8 cellular contexts compared by ENCODE assay signal in the genomic region with DNA sequence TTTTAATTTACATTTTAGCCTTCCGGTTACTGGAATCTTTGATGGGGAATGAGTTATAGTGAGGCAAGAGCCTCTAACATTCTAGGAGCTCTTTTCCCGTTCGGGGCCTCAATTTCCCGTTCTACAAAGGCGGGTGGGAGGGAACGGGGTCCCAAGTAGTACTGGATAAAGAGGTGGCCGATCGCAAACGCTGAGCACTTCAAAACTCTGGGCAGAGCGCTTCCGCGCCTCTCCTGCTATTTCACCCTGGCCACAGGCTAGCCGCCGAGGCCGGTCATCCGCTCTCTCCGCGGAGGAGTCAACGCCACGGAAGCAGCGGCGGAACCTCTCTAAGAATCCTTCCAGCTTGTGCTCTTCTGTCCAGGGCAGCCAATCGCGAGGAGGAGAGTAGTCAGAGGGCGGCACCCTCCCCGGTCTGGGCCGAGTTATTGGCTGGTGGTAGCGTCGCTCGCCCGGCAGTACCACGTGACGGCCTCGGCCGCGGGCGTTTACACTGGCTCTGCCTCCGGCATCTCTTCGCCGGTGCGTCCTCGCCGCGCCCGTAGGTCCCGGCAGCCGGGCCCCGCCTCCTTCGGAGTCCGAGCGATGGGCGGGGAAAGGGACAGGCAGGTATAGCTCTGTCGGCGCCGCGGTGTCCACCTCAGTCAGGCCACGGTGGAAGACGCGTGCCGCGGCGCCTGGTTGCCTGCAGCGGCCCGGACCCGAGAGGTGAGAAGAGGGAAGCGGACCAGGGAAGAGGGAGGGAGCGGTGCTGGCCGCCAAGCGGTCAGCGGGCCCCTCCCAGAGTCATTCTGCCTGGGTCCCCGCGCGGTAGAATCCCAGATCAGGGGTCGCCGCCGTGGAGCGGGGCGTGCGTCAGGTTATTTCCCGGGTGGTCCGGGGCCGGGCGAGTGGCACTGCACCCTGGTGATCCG. TPM values are rescaled to one million over a fixed set of nuclear protein-coding genes. Genes with fewer than 3 reads are reported as not detected.
A peak's percentile ranks its signal among the peaks of the same experiment; 100 is the strongest.
DNase-seq lines count a peak whose midpoint lies in the region; ATAC-seq and TF ChIP-seq lines count a peak whose summit lies in the region.

A gene (plus strand): TSS at position 487 of the 914 bp plus-strand sequence. CDS start 16,895 bp downstream, outside the sequence.

- peak; percentile 89 to 95 for TF ChIP-seq POLR2A in tibial nerve (IDR thresholded peaks at IDR 0.05)

- H3K27me3 Mint-ChIP-seq in activated naive CD8-positive, alpha-beta T cell treated with anti-CD3 and anti-CD28 coated beads, Interleukin-2, amount 50 U/mL, for 24 hours: no peaks in the 10 kb centered on the region

- no peaks in the 10 kb centered on the region for H4K20me1 ChIP-seq in SU-DHL-6 (ENCODE audit: low read depth, low read length)

- TF ChIP-seq CTCF in GM12864 (IDR thresholded peaks at IDR 0.05; ENCODE audit: low read depth, low read length, missing control alignments): no peak
- TF ChIP-seq CTCF in SU-DHL-6 (IDR thresholded peaks at IDR 0.05; ENCODE audit: insufficient read depth, low read length, poor library complexity, severe bottlenecking): no peak
- no peak for TF ChIP-seq CTCF in parathyroid adenoma (IDR thresholded peaks at IDR 0.05)
- TF ChIP-seq CTCF in tibial nerve (IDR thresholded peaks at IDR 0.05): peak in 1 of 5 experiments; percentile 24

- H3F3A ChIP-seq in SU-DHL-6 (ENCODE audit: insufficient read depth): peaks cover 18% of the 10 kb centered on the region

- no peaks in the 10 kb centered on the region for H3K9me3 Mint-ChIP-seq in activated naive CD8-positive, alpha-beta T cell treated with anti-CD3 and anti-CD28 coated beads, Interleukin-2, amount 50 U/mL, for 24 hours

- WGBS in tibial nerve, 2 donors: 1% methylated on average over 53 to 84 of the region's 84 CpGs

- ATAC-seq in HG02678 (IDR thresholded peaks at IDR 0.05; ENCODE audit: unreplicated experiment) (peak; percentile 99), Right ventricle myocardium superior (ENCODE audit: poor library complexity) (peak; percentile 99)
- peak; percentile 98 for ATAC-seq in activated naive CD8-positive, alpha-beta T cell treated with anti-CD3 and anti-CD28 coated beads, Interleukin-2, amount 50 U/mL, for 24 hours

- intact Hi-C loops in Right ventricle myocardium superior (cut with DNase I): no loop called here

- H3K9me2 ChIP-seq in SU-DHL-6 (replicated peaks; ENCODE audit: insufficient read depth, low read length): no peaks in the 10 kb centered on the region

- H3K36me3 Mint-ChIP-seq in activated naive CD8-positive, alpha-beta T cell treated with anti-CD3 and anti-CD28 coated beads, Interleukin-2, amount 50 U/mL, for 24 hours (ENCODE audit: low read depth): peaks cover 1% of the 10 kb centered on the region

- peak within 1 kb of the TSS; percentile 69 for H3K9ac ChIP-seq in SU-DHL-6 (ENCODE audit: low read length)
- peak within 1 kb of the TSS; percentile 40 for H3K9ac ChIP-seq in parathyroid adenoma

- H3K79me2 ChIP-seq in SU-DHL-6 (ENCODE audit: insufficient read depth, low read length) (no peaks in the 10 kb centered on the region), parathyroid adenoma (peaks cover 7% of the 10 kb centered on the region)

- peak in 1 of 2 donors; percentile 99 for TF ChIP-seq EP300 in tibial nerve (IDR thresholded peaks at IDR 0.05)

- H2AFZ ChIP-seq in SU-DHL-6 (ENCODE audit: low read depth, low read length, severe bottlenecking) (peak within 1 kb of the TSS; percentile 92), parathyroid adenoma (peak within 1 kb of the TSS; percentile 90)

- H3K36me3 ChIP-seq in SU-DHL-6 (ENCODE audit: low read length) (no peaks in the 10 kb centered on the region), parathyroid adenoma (ENCODE audit: control insufficient read depth, insufficient read depth, low read length) (no peaks in the 10 kb centered on the region), tibial nerve (no peaks in the 10 kb centered on the region)

- peaks cover 31% of the 10 kb centered on the region for H3K4me1 Mint-ChIP-seq in activated naive CD8-positive, alpha-beta T cell treated with anti-CD3 and anti-CD28 coated beads, Interleukin-2, amount 50 U/mL, for 24 hours

- H3K4me1 ChIP-seq in parathyroid adenoma (peaks cover 16% of the 10 kb centered on the region), tibial nerve (peaks cover 0 to 29% (median 10%) of the 10 kb centered on the region in 4 donors)

- no peaks in the 10 kb centered on the region for H3K9me3 ChIP-seq in SU-DHL-6 (ENCODE audit: insufficient read depth, low read length)
- H3K9me3 ChIP-seq in parathyroid adenoma (ENCODE audit: control insufficient read depth, low read length): no peaks in the 10 kb centered on the region
- H3K9me3 ChIP-seq in tibial nerve: no peaks in the 10 kb centered on the region

- H3K27ac Mint-ChIP-seq in activated naive CD8-positive, alpha-beta T cell treated with anti-CD3 and anti-CD28 coated beads, Interleukin-2, amount 50 U/mL, for 24 hours: peak within 1 kb of the TSS; percentile 99

- peak; percentile 89 for DNase-seq in GM12864 (ENCODE audit: low read depth)
- DNase-seq in NCI-H128 (lab: John Stamatoyannopoulos, UW; ENCODE audit: unreplicated experiment): peak; percentile 73
- peak; percentile 93 for DNase-seq in activated naive CD8-positive, alpha-beta T cell treated with anti-CD3 and anti-CD28 coated beads, Interleukin-2, amount 50 U/mL, for 24 hours
- peak; percentile 98 for DNase-seq in Right ventricle myocardium superior
- peak; percentile 95 to 96 for DNase-seq in tibial nerve (ENCODE audit: low spot score in 2 of 2)

- peak within 1 kb of the TSS; percentile 39 for H3K27ac ChIP-seq in SU-DHL-6 (ENCODE audit: low read depth, low read length)
- peak within 1 kb of the TSS; percentile 93 for H3K27ac ChIP-seq in parathyroid adenoma
- peak within 1 kb of the TSS; percentile 80 to 94 (median 92) for H3K27ac ChIP-seq in tibial nerve

- H3K4me2 ChIP-seq in SU-DHL-6 (ENCODE audit: low read depth, low read length, poor library complexity, severe bottlenecking) (peak within 1 kb of the TSS; percentile 85), parathyroid adenoma (ENCODE audit: low read length) (peak within 1 kb of the TSS; percentile 81)

- H3K4me3 Mint-ChIP-seq in activated naive CD8-positive, alpha-beta T cell treated with anti-CD3 and anti-CD28 coated beads, Interleukin-2, amount 50 U/mL, for 24 hours: peak within 1 kb of the TSS; percentile 90

- H3K4me3 ChIP-seq in GM12864 (ENCODE audit: low read depth, low read length) (peak within 1 kb of the TSS; percentile 73), SU-DHL-6 (ENCODE audit: insufficient read depth, low read length, poor library complexity, severe bottlenecking) (peak within 1 kb of the TSS; percentile 69), parathyroid adenoma (ENCODE audit: low read depth, low read length) (peak within 1 kb of the TSS; percentile 77), tibial nerve (peak within 1 kb of the TSS; percentile 76 to 89 (median 88))

- H3K27me3 ChIP-seq in SU-DHL-6 (ENCODE audit: low read length): no peaks in the 10 kb centered on the region
- H3K27me3 ChIP-seq in parathyroid adenoma (ENCODE audit: control insufficient read depth, insufficient read depth, low read length): no peaks in the 10 kb centered on the region
- no peaks in the 10 kb centered on the region for H3K27me3 ChIP-seq in tibial nerve

RNA-seq across cellular contexts. Expression of the gene that starts here (rescaled TPM):
- total RNA-seq in Right ventricle myocardium superior (2.9 TPM), tibial nerve (10 to 100 TPM; 10.2 to 17.9 (median 12.4) TPM)

Comparison
In these comparisons a context has a peak if more than half of its experiments do, and no peak if none do; other contexts are left out.
1. Peak in every context shown above with its lines: DNase-seq, ATAC-seq, H3K4me3 ChIP-seq and H3K27ac ChIP-seq.
2. H3K27ac ChIP-seq: peak in every context shown above with its lines; median percentile 93 in parathyroid adenoma; 92 in tibial nerve; 39 in SU-DHL-6.